23 cellular contexts compared by ENCODE assay signal in genomic region chr2:168294409-168294808, GRCh38.
"Had no signal": no experiment of that assay in that cellular context is flagged by ENCODE, and none has a peak within 500 bp of the region (broad histone marks: within the 10 kb centered on the region; RNA-seq: fewer than 3 reads in every experiment).

No MANE protein-coding gene starts in this region.

- H3K4me3 ChIP-seq: colonic mucosa, coronary artery, dorsolateral prefrontal cortex, esophagus muscularis mucosa, esophagus squamous epithelium, gastrocnemius medialis, gastroesophageal sphincter, heart left ventricle, heart right ventricle had no signal

- H3K27ac ChIP-seq: colonic mucosa, coronary artery, dorsolateral prefrontal cortex, epithelial cell of prostate, esophagus muscularis mucosa, esophagus squamous epithelium, foreskin keratinocyte, gastrocnemius medialis, gastroesophageal sphincter, heart left ventricle, heart right ventricle had no signal

- H3K9me3 ChIP-seq: colonic mucosa, esophagus muscularis mucosa, esophagus squamous epithelium, gastrocnemius medialis, gastroesophageal sphincter, heart left ventricle, heart right ventricle had no signal

- H3K36me3 ChIP-seq: colonic mucosa, esophagus muscularis mucosa, esophagus squamous epithelium, gastrocnemius medialis, gastroesophageal sphincter, heart left ventricle, heart right ventricle had no signal

- H3K27me3 ChIP-seq: colonic mucosa, dorsolateral prefrontal cortex, esophagus muscularis mucosa, esophagus squamous epithelium, foreskin keratinocyte, gastrocnemius medialis, gastroesophageal sphincter, heart left ventricle, heart right ventricle had no signal

- DNase-seq: cortex of kidney; dermis blood vessel endothelial cell; dorsolateral prefrontal cortex; effector CD4-positive, alpha-beta T cell; effector CD8-positive, alpha-beta T cell; effector memory CD4-positive, alpha-beta T cell; effector memory CD8-positive, alpha-beta T cell; endodermal cell; erythroblast; esophagus squamous epithelium; foreskin fibroblast; foreskin keratinocyte; foreskin melanocyte; gastrocnemius medialis; glutamatergic neuron; head of caudate nucleus; heart left ventricle; heart right ventricle had no signal
